ENCODE assay signal across 3 cellular contexts in genomic region chr9:131670247-131670681, GRCh38.
TF ChIP-seq lines count a peak whose summit lies in the region.

No MANE protein-coding gene starts in this region.

TF ChIP-seq in liver, 16 proteins besides CTCF, POLR2A, EP300 and RAD21:
- TF ChIP-seq TAF1 (conservative IDR thresholded peaks at IDR 0.05) (no peak), ZBTB33 (IDR thresholded peaks at IDR 0.05) (no peak), RXRA (IDR thresholded peaks at IDR 0.05) (peak in 1 of 2 donors; percentile 10), SP1 (IDR thresholded peaks at IDR 0.05) (peak; percentile 25)
- TF ChIP-seq, protein P1, sequence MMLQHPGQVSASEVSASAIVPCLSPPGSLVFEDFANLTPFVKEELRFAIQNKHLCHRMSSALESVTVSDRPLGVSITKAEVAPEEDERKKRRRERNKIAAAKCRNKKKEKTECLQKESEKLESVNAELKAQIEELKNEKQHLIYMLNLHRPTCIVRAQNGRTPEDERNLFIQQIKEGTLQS (IDR thresholded peaks at IDR 0.05) = no peak

TF ChIP-seq in HepG2, 621 proteins besides CTCF, POLR2A, EP300 and RAD21:
- TF ChIP-seq, protein P2, sequence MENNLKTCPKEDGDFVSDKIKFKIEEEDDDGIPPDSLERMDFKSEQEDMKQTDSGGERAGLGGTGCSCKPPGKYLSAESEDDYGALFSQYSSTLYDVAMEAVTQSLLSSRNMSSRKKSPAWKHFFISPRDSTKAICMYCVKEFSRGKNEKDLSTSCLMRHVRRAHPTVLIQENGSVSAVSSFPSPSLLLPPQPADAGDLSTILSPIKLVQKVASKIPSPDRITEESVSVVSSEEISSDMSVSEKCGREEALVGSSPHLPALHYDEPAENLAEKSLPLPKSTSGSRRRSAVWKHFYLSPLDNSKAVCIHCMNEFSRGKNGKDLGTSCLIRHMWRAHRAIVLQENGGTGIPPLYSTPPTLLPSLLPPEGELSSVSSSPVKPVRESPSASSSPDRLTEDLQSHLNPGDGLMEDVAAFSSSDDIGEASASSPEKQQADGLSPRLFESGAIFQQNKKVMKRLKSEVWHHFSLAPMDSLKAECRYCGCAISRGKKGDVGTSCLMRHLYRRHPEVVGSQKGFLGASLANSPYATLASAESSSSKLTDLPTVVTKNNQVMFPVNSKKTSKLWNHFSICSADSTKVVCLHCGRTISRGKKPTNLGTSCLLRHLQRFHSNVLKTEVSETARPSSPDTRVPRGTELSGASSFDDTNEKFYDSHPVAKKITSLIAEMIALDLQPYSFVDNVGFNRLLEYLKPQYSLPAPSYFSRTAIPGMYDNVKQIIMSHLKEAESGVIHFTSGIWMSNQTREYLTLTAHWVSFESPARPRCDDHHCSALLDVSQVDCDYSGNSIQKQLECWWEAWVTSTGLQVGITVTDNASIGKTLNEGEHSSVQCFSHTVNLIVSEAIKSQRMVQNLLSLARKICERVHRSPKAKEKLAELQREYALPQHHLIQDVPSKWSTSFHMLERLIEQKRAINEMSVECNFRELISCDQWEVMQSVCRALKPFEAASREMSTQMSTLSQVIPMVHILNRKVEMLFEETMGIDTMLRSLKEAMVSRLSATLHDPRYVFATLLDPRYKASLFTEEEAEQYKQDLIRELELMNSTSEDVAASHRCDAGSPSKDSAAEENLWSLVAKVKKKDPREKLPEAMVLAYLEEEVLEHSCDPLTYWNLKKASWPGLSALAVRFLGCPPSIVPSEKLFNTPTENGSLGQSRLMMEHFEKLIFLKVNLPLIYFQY (CRISPR knock-in tag; IDR thresholded peaks at IDR 0.05; ENCODE audit: borderline replicate concordance) = no peak
- TF ChIP-seq GLI4 (CRISPR knock-in tag; IDR thresholded peaks at IDR 0.05; ENCODE audit: borderline replicate concordance) (no peak), CHD4 (IDR thresholded peaks at IDR 0.05; ENCODE audit: borderline replicate concordance, low read length) (no peak), ZKSCAN8 (CRISPR knock-in tag; IDR thresholded peaks at IDR 0.05; ENCODE audit: borderline replicate concordance) (no peak), PHF8 (CRISPR knock-in tag; IDR thresholded peaks at IDR 0.05) (no peak), AKAP8 (CRISPR knock-in tag; IDR thresholded peaks at IDR 0.05) (no peak), E2F1 (CRISPR knock-in tag; IDR thresholded peaks at IDR 0.05) (no peak), FOSL1 (CRISPR knock-in tag; IDR thresholded peaks at IDR 0.05; ENCODE audit: borderline replicate concordance) (no peak), ATF1 (CRISPR knock-in tag; IDR thresholded peaks at IDR 0.05) (no peak), ARID2 (CRISPR knock-in tag; IDR thresholded peaks at IDR 0.05; ENCODE audit: borderline replicate concordance) (no peak), ZFYVE20 (CRISPR knock-in tag; IDR thresholded peaks at IDR 0.05; ENCODE audit: borderline replicate concordance, low read depth) (no peak), FOXA3 (CRISPR knock-in tag; IDR thresholded peaks at IDR 0.05) (no peak), WIZ (CRISPR knock-in tag; IDR thresholded peaks at IDR 0.05) (no peak), ZNF12 (CRISPR knock-in tag; IDR thresholded peaks at IDR 0.05) (no peak)
- TF ChIP-seq, protein P3, sequence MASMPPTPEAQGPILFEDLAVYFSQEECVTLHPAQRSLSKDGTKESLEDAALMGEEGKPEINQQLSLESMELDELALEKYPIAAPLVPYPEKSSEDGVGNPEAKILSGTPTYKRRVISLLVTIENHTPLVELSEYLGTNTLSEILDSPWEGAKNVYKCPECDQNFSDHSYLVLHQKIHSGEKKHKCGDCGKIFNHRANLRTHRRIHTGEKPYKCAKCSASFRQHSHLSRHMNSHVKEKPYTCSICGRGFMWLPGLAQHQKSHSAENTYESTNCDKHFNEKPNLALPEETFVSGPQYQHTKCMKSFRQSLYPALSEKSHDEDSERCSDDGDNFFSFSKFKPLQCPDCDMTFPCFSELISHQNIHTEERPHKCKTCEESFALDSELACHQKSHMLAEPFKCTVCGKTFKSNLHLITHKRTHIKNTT (CRISPR knock-in tag; IDR thresholded peaks at IDR 0.05) = no peak

TF ChIP-seq in H1, 55 proteins besides CTCF, POLR2A, EP300 and RAD21:
- TF ChIP-seq CBX8 (IDR thresholded peaks at IDR 0.05; ENCODE audit: borderline replicate concordance, low read depth, low read length) = no peak
- TF ChIP-seq SP4 (IDR thresholded peaks at IDR 0.05; ENCODE audit: low read length) = no peak
- no peak for TF ChIP-seq ZNF274 (IDR thresholded peaks at IDR 0.05; ENCODE audit: borderline replicate concordance, extremely low read depth, low read length)
- TF ChIP-seq SIX5 (IDR thresholded peaks at IDR 0.05; ENCODE audit: low read depth, low read length) = no peak
- no peak for TF ChIP-seq BRCA1 (IDR thresholded peaks at IDR 0.05; ENCODE audit: low read depth, low read length)
- no peak for TF ChIP-seq CHD1 (IDR thresholded peaks at IDR 0.05; ENCODE audit: low read depth, low read length)
- TF ChIP-seq, protein P4, sequence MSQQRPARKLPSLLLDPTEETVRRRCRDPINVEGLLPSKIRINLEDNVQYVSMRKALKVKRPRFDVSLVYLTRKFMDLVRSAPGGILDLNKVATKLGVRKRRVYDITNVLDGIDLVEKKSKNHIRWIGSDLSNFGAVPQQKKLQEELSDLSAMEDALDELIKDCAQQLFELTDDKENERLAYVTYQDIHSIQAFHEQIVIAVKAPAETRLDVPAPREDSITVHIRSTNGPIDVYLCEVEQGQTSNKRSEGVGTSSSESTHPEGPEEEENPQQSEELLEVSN (IDR thresholded peaks at IDR 0.05) = no peak
- TF ChIP-seq SRF (IDR thresholded peaks at IDR 0.05; ENCODE audit: low read depth, low read length) = no peak
- TF ChIP-seq POU5F1 (IDR thresholded peaks at IDR 0.05; ENCODE audit: low read depth, low read length) = no peak
- no peak for TF ChIP-seq NANOG (IDR thresholded peaks at IDR 0.05; ENCODE audit: insufficient read depth, low read depth, low read length, poor library complexity, severe bottlenecking)
- no peak for TF ChIP-seq SP1 (IDR thresholded peaks at IDR 0.05; ENCODE audit: low read depth, low read length)
- TF ChIP-seq JUND (IDR thresholded peaks at IDR 0.05; ENCODE audit: low read length) = no peak
- no peak for TF ChIP-seq SIRT6 (IDR thresholded peaks at IDR 0.05; ENCODE audit: low read length)
- no peak for TF ChIP-seq GTF2F1 (IDR thresholded peaks at IDR 0.05; ENCODE audit: borderline replicate concordance, low read depth, low read length)
- TF ChIP-seq, protein P5, sequence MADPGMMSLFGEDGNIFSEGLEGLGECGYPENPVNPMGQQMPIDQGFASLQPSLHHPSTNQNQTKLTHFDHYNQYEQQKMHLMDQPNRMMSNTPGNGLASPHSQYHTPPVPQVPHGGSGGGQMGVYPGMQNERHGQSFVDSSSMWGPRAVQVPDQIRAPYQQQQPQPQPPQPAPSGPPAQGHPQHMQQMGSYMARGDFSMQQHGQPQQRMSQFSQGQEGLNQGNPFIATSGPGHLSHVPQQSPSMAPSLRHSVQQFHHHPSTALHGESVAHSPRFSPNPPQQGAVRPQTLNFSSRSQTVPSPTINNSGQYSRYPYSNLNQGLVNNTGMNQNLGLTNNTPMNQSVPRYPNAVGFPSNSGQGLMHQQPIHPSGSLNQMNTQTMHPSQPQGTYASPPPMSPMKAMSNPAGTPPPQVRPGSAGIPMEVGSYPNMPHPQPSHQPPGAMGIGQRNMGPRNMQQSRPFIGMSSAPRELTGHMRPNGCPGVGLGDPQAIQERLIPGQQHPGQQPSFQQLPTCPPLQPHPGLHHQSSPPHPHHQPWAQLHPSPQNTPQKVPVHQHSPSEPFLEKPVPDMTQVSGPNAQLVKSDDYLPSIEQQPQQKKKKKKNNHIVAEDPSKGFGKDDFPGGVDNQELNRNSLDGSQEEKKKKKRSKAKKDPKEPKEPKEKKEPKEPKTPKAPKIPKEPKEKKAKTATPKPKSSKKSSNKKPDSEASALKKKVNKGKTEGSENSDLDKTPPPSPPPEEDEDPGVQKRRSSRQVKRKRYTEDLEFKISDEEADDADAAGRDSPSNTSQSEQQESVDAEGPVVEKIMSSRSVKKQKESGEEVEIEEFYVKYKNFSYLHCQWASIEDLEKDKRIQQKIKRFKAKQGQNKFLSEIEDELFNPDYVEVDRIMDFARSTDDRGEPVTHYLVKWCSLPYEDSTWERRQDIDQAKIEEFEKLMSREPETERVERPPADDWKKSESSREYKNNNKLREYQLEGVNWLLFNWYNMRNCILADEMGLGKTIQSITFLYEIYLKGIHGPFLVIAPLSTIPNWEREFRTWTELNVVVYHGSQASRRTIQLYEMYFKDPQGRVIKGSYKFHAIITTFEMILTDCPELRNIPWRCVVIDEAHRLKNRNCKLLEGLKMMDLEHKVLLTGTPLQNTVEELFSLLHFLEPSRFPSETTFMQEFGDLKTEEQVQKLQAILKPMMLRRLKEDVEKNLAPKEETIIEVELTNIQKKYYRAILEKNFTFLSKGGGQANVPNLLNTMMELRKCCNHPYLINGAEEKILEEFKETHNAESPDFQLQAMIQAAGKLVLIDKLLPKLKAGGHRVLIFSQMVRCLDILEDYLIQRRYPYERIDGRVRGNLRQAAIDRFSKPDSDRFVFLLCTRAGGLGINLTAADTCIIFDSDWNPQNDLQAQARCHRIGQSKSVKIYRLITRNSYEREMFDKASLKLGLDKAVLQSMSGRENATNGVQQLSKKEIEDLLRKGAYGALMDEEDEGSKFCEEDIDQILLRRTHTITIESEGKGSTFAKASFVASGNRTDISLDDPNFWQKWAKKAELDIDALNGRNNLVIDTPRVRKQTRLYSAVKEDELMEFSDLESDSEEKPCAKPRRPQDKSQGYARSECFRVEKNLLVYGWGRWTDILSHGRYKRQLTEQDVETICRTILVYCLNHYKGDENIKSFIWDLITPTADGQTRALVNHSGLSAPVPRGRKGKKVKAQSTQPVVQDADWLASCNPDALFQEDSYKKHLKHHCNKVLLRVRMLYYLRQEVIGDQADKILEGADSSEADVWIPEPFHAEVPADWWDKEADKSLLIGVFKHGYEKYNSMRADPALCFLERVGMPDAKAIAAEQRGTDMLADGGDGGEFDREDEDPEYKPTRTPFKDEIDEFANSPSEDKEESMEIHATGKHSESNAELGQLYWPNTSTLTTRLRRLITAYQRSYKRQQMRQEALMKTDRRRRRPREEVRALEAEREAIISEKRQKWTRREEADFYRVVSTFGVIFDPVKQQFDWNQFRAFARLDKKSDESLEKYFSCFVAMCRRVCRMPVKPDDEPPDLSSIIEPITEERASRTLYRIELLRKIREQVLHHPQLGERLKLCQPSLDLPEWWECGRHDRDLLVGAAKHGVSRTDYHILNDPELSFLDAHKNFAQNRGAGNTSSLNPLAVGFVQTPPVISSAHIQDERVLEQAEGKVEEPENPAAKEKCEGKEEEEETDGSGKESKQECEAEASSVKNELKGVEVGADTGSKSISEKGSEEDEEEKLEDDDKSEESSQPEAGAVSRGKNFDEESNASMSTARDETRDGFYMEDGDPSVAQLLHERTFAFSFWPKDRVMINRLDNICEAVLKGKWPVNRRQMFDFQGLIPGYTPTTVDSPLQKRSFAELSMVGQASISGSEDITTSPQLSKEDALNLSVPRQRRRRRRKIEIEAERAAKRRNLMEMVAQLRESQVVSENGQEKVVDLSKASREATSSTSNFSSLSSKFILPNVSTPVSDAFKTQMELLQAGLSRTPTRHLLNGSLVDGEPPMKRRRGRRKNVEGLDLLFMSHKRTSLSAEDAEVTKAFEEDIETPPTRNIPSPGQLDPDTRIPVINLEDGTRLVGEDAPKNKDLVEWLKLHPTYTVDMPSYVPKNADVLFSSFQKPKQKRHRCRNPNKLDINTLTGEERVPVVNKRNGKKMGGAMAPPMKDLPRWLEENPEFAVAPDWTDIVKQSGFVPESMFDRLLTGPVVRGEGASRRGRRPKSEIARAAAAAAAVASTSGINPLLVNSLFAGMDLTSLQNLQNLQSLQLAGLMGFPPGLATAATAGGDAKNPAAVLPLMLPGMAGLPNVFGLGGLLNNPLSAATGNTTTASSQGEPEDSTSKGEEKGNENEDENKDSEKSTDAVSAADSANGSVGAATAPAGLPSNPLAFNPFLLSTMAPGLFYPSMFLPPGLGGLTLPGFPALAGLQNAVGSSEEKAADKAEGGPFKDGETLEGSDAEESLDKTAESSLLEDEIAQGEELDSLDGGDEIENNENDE (IDR thresholded peaks at IDR 0.05; ENCODE audit: insufficient replicate concordance, low read length) = no peak
